ENCODE assay signal across 1 cellular context in genomic region chr18:58416704-58417683, GRCh38.
TF ChIP-seq lines count a peak whose summit lies in the region.

No MANE protein-coding gene starts in this region.

TF ChIP-seq in IMR-90, 13 proteins besides CTCF, POLR2A, EP300 and RAD21 (continued from another document):
- TF ChIP-seq FOS (IDR thresholded peaks at IDR 0.05; ENCODE audit: low read depth, low read length): no peak
- no peak for TF ChIP-seq RFX5 (IDR thresholded peaks at IDR 0.05; ENCODE audit: low read depth, low read length)
- TF ChIP-seq CHD1 (IDR thresholded peaks at IDR 0.05; ENCODE audit: low read depth, low read length): no peak
- TF ChIP-seq BHLHE40 (IDR thresholded peaks at IDR 0.05; ENCODE audit: low read depth, low read length): no peak
